In genomic region chr5:76804266-76804665, GRCh38 we compare ENCODE assay signal across 31 cellular contexts. TPM values are rescaled to one million over a fixed set of nuclear protein-coding genes. Genes with fewer than 3 reads are reported as not detected.
DNase-seq lines count a peak whose midpoint lies in the region; ATAC-seq and TF ChIP-seq lines count a peak whose summit lies in the region.
"Had no signal": no experiment of that assay in that cellular context is flagged by ENCODE, and none has a peak within 500 bp of the region (broad histone marks: within the 10 kb centered on the region; RNA-seq: fewer than 3 reads in every experiment).

No MANE protein-coding gene starts in this region.

- DNase-seq in ELR (ENCODE audit: low read depth) = peak; percentile 68
- no peak for DNase-seq in Panc1 (ENCODE audit: low read depth, low spot score)
- DNase-seq in brain microvascular endothelial cell = peak; percentile 97
- DNase-seq in mesenchymal stem cell = peak; percentile 74
- no peak for DNase-seq in NCI-H2171 treated with DMSO at 0.1 percent for 48 hours (lab: John Stamatoyannopoulos, UW)
- DNase-seq in HuH-7.5 (ENCODE audit: low spot score) = no peak
- no peak for DNase-seq in NCI-H226
- DNase-seq: activated CD4-positive, alpha-beta T cell treated with anti-CD3 and anti-CD28 coated beads, Interleukin-2, amount 50 U/mL, for 4 hours; activated CD4-positive, CD25-positive, alpha-beta regulatory T cell; activated CD8-positive, alpha-beta memory T cell treated with anti-CD3 and anti-CD28 coated beads, Interleukin-2, amount 50 U/mL, for 4 hours; effector CD4-positive, alpha-beta T cell; EL; foreskin fibroblast; midbrain; naive thymus-derived CD8-positive, alpha-beta T cell; NCI-H1694; NCI-H2171; NCI-H69; right cardiac atrium; SK-N-SH; stimulated activated CD4-positive, alpha-beta T cell treated with anti-CD3 and anti-CD28 coated beads, Interleukin-4, amount 100 ng/mL, for 4 hours; stimulated activated naive CD4-positive, alpha-beta T cell had no signal

- H3K4ac ChIP-seq in mesenchymal stem cell (ENCODE audit: low read depth in 1 of 2, low read length in 2 of 2) = peak overlapping the region; percentile 7 to 96

- no peak overlapping the region for H3K14ac ChIP-seq in mesenchymal stem cell (ENCODE audit: low read length in 2 of 2)

- H3K9me3 ChIP-seq in Panc1 (ENCODE audit: control insufficient read depth, insufficient read depth, low read depth, low read length) = no peaks in the 10 kb centered on the region
- no peaks in the 10 kb centered on the region for H3K9me3 ChIP-seq in mesenchymal stem cell (ENCODE audit: control insufficient read depth, low read length)
- H3K9me3 ChIP-seq: SK-N-SH had no signal

- peaks cover 41% of the 10 kb centered on the region for H3K4me1 ChIP-seq in Panc1 (ENCODE audit: control insufficient read depth, insufficient read depth, low read length)
- H3K4me1 ChIP-seq in mesenchymal stem cell (ENCODE audit: control insufficient read depth, insufficient read depth, low read depth, low read length) = peaks cover 11% of the 10 kb centered on the region
- H3K4me1 ChIP-seq: parathyroid adenoma had no signal

- H2AFZ ChIP-seq in mesenchymal stem cell (ENCODE audit: low read depth, low read length) = no peak overlapping the region
- H2AFZ ChIP-seq: parathyroid adenoma had no signal

- H2BK15ac ChIP-seq in mesenchymal stem cell (ENCODE audit: low read depth, poor library complexity, severe bottlenecking) = no peak overlapping the region

- no TSS peak for BruUV-seq in Panc1 (replicated peaks; lab: Mats Ljungman, UMichigan)

- TF ChIP-seq CTCF in Panc1 (IDR thresholded peaks at IDR 0.05) (no peak), brain microvascular endothelial cell (IDR thresholded peaks at IDR 0.05; ENCODE audit: low read depth, low read length, missing control alignments) (no peak)

- H2BK12ac ChIP-seq in mesenchymal stem cell (ENCODE audit: low read length in 2 of 2) = peak overlapping the region; percentile 33 to 99

- peak overlapping the region; percentile 2 for H2BK120ac ChIP-seq in mesenchymal stem cell (ENCODE audit: low read depth, low read length)

- H3K36me3 ChIP-seq in Panc1 (ENCODE audit: control insufficient read depth, insufficient read depth, low read length) (no peaks in the 10 kb centered on the region), brain microvascular endothelial cell (replicated peaks) (no peaks in the 10 kb centered on the region), mesenchymal stem cell (ENCODE audit: control insufficient read depth in 1 of 2, insufficient read depth in 2 of 2, low read depth in 1 of 2, low read length in 2 of 2) (no peaks in the 10 kb centered on the region)

- H3K27me3 ChIP-seq in Panc1 (ENCODE audit: control insufficient read depth, insufficient read depth, low read length) (no peaks in the 10 kb centered on the region), brain microvascular endothelial cell (replicated peaks) (no peaks in the 10 kb centered on the region), mesenchymal stem cell (ENCODE audit: control insufficient read depth in 1 of 2, insufficient read depth in 1 of 2, low read length in 2 of 2) (no peaks in the 10 kb centered on the region)

- H3K9ac ChIP-seq in mesenchymal stem cell (ENCODE audit: low read length) = no peak overlapping the region
- H3K9ac ChIP-seq: parathyroid adenoma, SK-N-SH had no signal

- peak overlapping the region; percentile 87 for H2AK5ac ChIP-seq in mesenchymal stem cell (ENCODE audit: low read length, severe bottlenecking)

- POLR2A ChIA-PET in Panc1 (lab: Charles Lee) = no interaction called here

- H3K79me1 ChIP-seq in mesenchymal stem cell (replicated peaks; ENCODE audit: low read length, poor library complexity, severe bottlenecking) = no peaks in the 10 kb centered on the region

- ATAC-seq in Panc1 = peak; percentile 57
- no peak for ATAC-seq in HG02981 (IDR thresholded peaks at IDR 0.05; ENCODE audit: unreplicated experiment)
- ATAC-seq: left lobe of liver; naive thymus-derived CD8-positive, alpha-beta T cell; right cardiac atrium had no signal

- peak overlapping the region in 1 of 2 experiments; percentile 16; a peak in 1 of 4 replicates for H3K4me3 ChIP-seq in Panc1 (ENCODE audit: low read depth in 2 of 2, low read length in 2 of 2)
- no peak overlapping the region for H3K4me3 ChIP-seq in brain microvascular endothelial cell (ENCODE audit: low read depth, low read length)
- no peak overlapping the region for H3K4me3 ChIP-seq in mesenchymal stem cell (ENCODE audit: insufficient read depth in 1 of 2, low read depth in 1 of 2, low read length in 2 of 2)

- peak overlapping the region; percentile 65 for H4K91ac ChIP-seq in mesenchymal stem cell (ENCODE audit: low read length)

- CTCF ChIA-PET in Panc1 (lab: Charles Lee) = no interaction called here

- peak overlapping the region; percentile 14 to 41 for H3K18ac ChIP-seq in mesenchymal stem cell (ENCODE audit: low read depth in 1 of 2, low read length in 2 of 2)

- in situ Hi-C loops in Panc1 (cut with HindIII; ENCODE audit: low pct_unique_long_range_greater_than_20kb, low sequenced_read_pairs) (no loop called here), brain microvascular endothelial cell (cut with HindIII; ENCODE audit: low pct_ligation_motif_present, low sequenced_read_pairs) (no loop called here)

- H4K8ac ChIP-seq in mesenchymal stem cell (ENCODE audit: low read length) = peak overlapping the region; percentile 81

- H3K4me2 ChIP-seq in mesenchymal stem cell (ENCODE audit: low read length, poor library complexity, severe bottlenecking) = no peak overlapping the region
- H3K4me2 ChIP-seq: SK-N-SH had no signal

- WGBS in mesenchymal stem cell = 68% methylated on average over 8 of the region's 8 CpGs

- intact Hi-C loops in Panc1 (cut with micrococcal nuclease; ENCODE audit: unreplicated experiment) = no loop called here

- H3K23ac ChIP-seq in mesenchymal stem cell (ENCODE audit: low read length in 2 of 2) = no peak overlapping the region

- H3K27ac ChIP-seq in Panc1 (ENCODE audit: low read length) = peak overlapping the region; percentile 77
- peak overlapping the region; percentile 99 for H3K27ac ChIP-seq in brain microvascular endothelial cell
- no peak overlapping the region for H3K27ac ChIP-seq in mesenchymal stem cell (ENCODE audit: low read length, poor library complexity, severe bottlenecking)
- H3K27ac ChIP-seq: C4-2B, epithelial cell of prostate, parathyroid adenoma had no signal

- no peak overlapping the region for H2BK5ac ChIP-seq in mesenchymal stem cell (ENCODE audit: low read depth, low read length, poor library complexity, severe bottlenecking)

RNA-seq across cellular contexts. Expression of gene F2RL1, which starts 14.6 kb away (rescaled TPM):
- 65.9 TPM for total RNA-seq in Panc1 (2021; ENCODE audit: unreplicated experiment)
- polyA plus RNA-seq in Panc1 (2012; ENCODE audit: insufficient read length) = 26.8 TPM
- 51.1 TPM for polyA plus RNA-seq in mesenchymal stem cell (2013, experiment 1 of 2)
- 51.8 TPM for polyA plus RNA-seq in mesenchymal stem cell (2013, experiment 2 of 2)

RNA-seq across cellular contexts. Expression of gene S100Z, which starts 45.5 kb away (rescaled TPM):
- total RNA-seq in Panc1 (2021; ENCODE audit: unreplicated experiment) = not detected
- not detected for polyA plus RNA-seq in Panc1 (2012; ENCODE audit: insufficient read length)
- polyA plus RNA-seq in mesenchymal stem cell (2013, experiment 1 of 2) = not detected
- not detected for polyA plus RNA-seq in mesenchymal stem cell (2013, experiment 2 of 2)
- total RNA-seq: HT1080; left lobe of liver; naive thymus-derived CD8-positive, alpha-beta T cell; right cardiac atrium; temporal lobe had no signal
- polyA plus RNA-seq: AG04450; aorta; naive thymus-derived CD8-positive, alpha-beta T cell; right cardiac atrium; SK-N-SH had no signal

Comparison
In these comparisons a context has a peak if more than half of its experiments do, and no peak if none do; other contexts are left out.
1. DNase-seq: peak in ELR (single experiment), brain microvascular endothelial cell (single experiment) and mesenchymal stem cell (single experiment); none in Panc1 (single experiment), NCI-H2171 treated with DMSO at 0.1 percent for 48 hours (single experiment), HuH-7.5 (single experiment) and NCI-H226 (single experiment).